8 cellular contexts compared by ENCODE assay signal in the genomic region with DNA sequence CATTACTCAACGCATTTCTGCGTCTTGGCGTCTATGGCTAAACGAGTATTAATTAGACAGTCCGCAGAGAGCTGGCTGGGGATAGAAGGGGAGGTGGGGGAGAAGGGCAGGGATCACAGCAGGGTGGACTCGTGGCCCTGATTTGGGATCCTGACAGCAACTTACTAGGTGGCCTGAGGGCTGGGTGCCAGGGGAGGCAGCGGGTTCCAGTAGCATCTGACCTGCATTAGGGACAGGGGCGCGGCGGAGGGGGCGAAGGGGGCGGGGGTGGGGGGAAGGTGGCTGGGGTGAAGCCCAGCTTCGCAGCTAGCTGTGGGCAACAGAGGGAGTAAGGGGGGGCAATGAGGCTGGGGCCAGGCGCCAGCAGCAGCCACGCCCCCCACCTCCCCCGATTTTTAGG. TPM values are rescaled to one million over a fixed set of nuclear protein-coding genes. Genes with fewer than 3 reads are reported as not detected.
DNase-seq lines count a peak whose midpoint lies in the region; ATAC-seq and TF ChIP-seq lines count a peak whose summit lies in the region.

No MANE protein-coding gene starts in this region.

- H3K79me2 ChIP-seq in smooth muscle cell (ENCODE audit: low read depth): no peaks in the 10 kb centered on the region

- no peaks in the 10 kb centered on the region for H3K36me3 ChIP-seq in ascending aorta
- H3K36me3 ChIP-seq in smooth muscle cell (ENCODE audit: low read depth): no peaks in the 10 kb centered on the region

- H3K4me3 Mint-ChIP-seq in HFFc6: peak overlapping the region; percentile 55

- H3K27ac Mint-ChIP-seq in HFFc6: no peak overlapping the region

- peaks cover 19% of the 10 kb centered on the region for H3K27me3 Mint-ChIP-seq in HFFc6 (ENCODE audit: insufficient read depth)

- H4K20me1 ChIP-seq in smooth muscle cell (ENCODE audit: low read depth): peaks cover 18% of the 10 kb centered on the region

- H3K9me3 Mint-ChIP-seq in HFFc6: no peaks in the 10 kb centered on the region

- DNase-seq in HFFc6 (no peak), ascending aorta (ENCODE audit: low spot score in 2 of 2) (peak in 1 of 2 donors; percentile 73), smooth muscle cell (lab: John Stamatoyannopoulos, UW; ENCODE audit: unreplicated experiment) (no peak), KBM-7 (no peak), hepatic stellate cell (ENCODE audit: low spot score) (no peak), DMS53 (lab: John Stamatoyannopoulos, UW) (no peak)

- intact Hi-C loops in ascending aorta (cut with DNase I): loop anchor here (1.0 to 10.0 kb wide), 6 partner anchors 40 to 1328 kb away; partner anchors contain the start of genes MX1, RIPK4 and RSPH1

- H3K27me3 ChIP-seq in ascending aorta (no peaks in the 10 kb centered on the region), smooth muscle cell (ENCODE audit: low read depth) (no peaks in the 10 kb centered on the region)

- TF ChIP-seq CTCF in HFFc6 (IDR thresholded peaks at IDR 0.05) (no peak), ascending aorta (IDR thresholded peaks at IDR 0.05) (no peak), smooth muscle cell (IDR thresholded peaks at IDR 0.05; ENCODE audit: borderline replicate concordance, insufficient read depth, poor library complexity, severe bottlenecking) (no peak)

- H3K4me1 Mint-ChIP-seq in HFFc6 (ENCODE audit: low read depth): peaks cover 11% of the 10 kb centered on the region

- peak overlapping the region; percentile 100 for H2AFZ ChIP-seq in smooth muscle cell (ENCODE audit: low read depth)

- H3F3A ChIP-seq in smooth muscle cell (ENCODE audit: low read depth): peaks cover 13% of the 10 kb centered on the region

- 30% methylated on average over 8 of the region's 16 CpGs for WGBS in smooth muscle cell (ENCODE audit: low lambda C conversion rate)

- H3K36me3 Mint-ChIP-seq in HFFc6 (ENCODE audit: low read depth): no peaks in the 10 kb centered on the region

- peak overlapping the region; percentile 92 to 99 for H3K4me3 ChIP-seq in ascending aorta
- peak overlapping the region; percentile 69 for H3K4me3 ChIP-seq in iPS-18c (ENCODE audit: insufficient read depth, low read depth, low read length)
- peak overlapping the region; percentile 91 for H3K4me3 ChIP-seq in smooth muscle cell

- H3K9me3 ChIP-seq in ascending aorta (no peaks in the 10 kb centered on the region), iPS-18c (ENCODE audit: control insufficient read depth, insufficient read depth, low read length) (no peaks in the 10 kb centered on the region), smooth muscle cell (replicated peaks; ENCODE audit: low read depth) (no peaks in the 10 kb centered on the region)

- peak overlapping the region; percentile 100 for H3K4me2 ChIP-seq in smooth muscle cell

- in situ Hi-C loops in KBM-7 (cut with MboI; ENCODE audit: low pct_unique_long_range_greater_than_20kb, low sequenced_read_pairs): no loop called here

- peak overlapping the region; percentile 98 to 99 for H3K27ac ChIP-seq in ascending aorta
- H3K27ac ChIP-seq in smooth muscle cell (ENCODE audit: low read depth): no peak overlapping the region

- no peak overlapping the region for H3K9ac ChIP-seq in smooth muscle cell (ENCODE audit: low read depth)

- ATAC-seq in GM21526 (IDR thresholded peaks at IDR 0.05; ENCODE audit: low FRiP score, unreplicated experiment): no peak

- H3K4me1 ChIP-seq in ascending aorta: peaks cover 0 to 17% of the 10 kb centered on the region in 2 donors
- H3K4me1 ChIP-seq in smooth muscle cell (ENCODE audit: low read depth): peaks cover 6% of the 10 kb centered on the region

RNA-seq across cellular contexts. Expression of gene BACE2, which starts 1.0 kb away (rescaled TPM):
- total RNA-seq in HFFc6 (2021; fragmentation: NEBNext Ultra II Directional; extraction: Animal tissue kit (Norgen Biotek cat#: 25700)): 10 to 100 TPM in 1 of 6 experiments, 1 to 10 TPM in 5; 2.8 to 13.2 (median 3.8) TPM
- total RNA-seq in ascending aorta (151 TPM), smooth muscle cell (25.3 and 47.2 TPM in 2 replicates)
- 26.4 and 33.3 TPM in 2 replicates for polyA plus RNA-seq in smooth muscle cell
